ENCODE assay signal across 8 cellular contexts in genomic region chr9:137067860-137068538, GRCh38. TPM values are rescaled to one million over a fixed set of nuclear protein-coding genes. Genes with fewer than 3 reads are reported as not detected.
DNase-seq lines count a peak whose midpoint lies in the region; ATAC-seq, FAIRE-seq and TF ChIP-seq lines count a peak whose summit lies in the region.

No MANE protein-coding gene starts in this region.

- H3K36me3 Mint-ChIP-seq in CD8-positive, alpha-beta T cell: no peaks in the 10 kb centered on the region

- H3K27ac ChIP-seq in CD8-positive, alpha-beta T cell (ENCODE audit: low read depth, low read length): no peak overlapping the region

- H3K27me3 Mint-ChIP-seq in CD8-positive, alpha-beta T cell (ENCODE audit: low read depth): peaks cover 2% of the 10 kb centered on the region

- TF ChIP-seq CTCF in CD8-positive, alpha-beta T cell (IDR thresholded peaks at IDR 0.05): peak; percentile 73
- TF ChIP-seq CTCF in astrocyte of the spinal cord (IDR thresholded peaks at IDR 0.05; ENCODE audit: low read depth, low read length): peak; percentile 93

- no peaks in the 10 kb centered on the region for H3K36me3 ChIP-seq in CD8-positive, alpha-beta T cell (ENCODE audit: insufficient read depth, low read length)

- no peaks in the 10 kb centered on the region for H3K9me3 Mint-ChIP-seq in CD8-positive, alpha-beta T cell

- CTCF ChIA-PET in CD8-positive, alpha-beta T cell (lab: Charles Lee): interaction anchor here (0.5 to 8.9 kb wide), 26 partner anchors 9 to 971 kb away, joined by 3 to 103 read pairs (median 5); partner anchors contain the start of genes LCN12, MAN1B1, NPDC1 and RNF224

- H3K27ac Mint-ChIP-seq in CD8-positive, alpha-beta T cell: peak overlapping the region; percentile 32

- no peaks in the 10 kb centered on the region for H3K27me3 ChIP-seq in CD8-positive, alpha-beta T cell (ENCODE audit: insufficient read depth, low read length)

- in situ Hi-C loops in astrocyte of the spinal cord (cut with HindIII; ENCODE audit: low sequenced_read_pairs): no loop called here

- POLR2A ChIA-PET in CD8-positive, alpha-beta T cell (lab: Charles Lee): interaction anchor here (1.1 to 1.2 kb wide), 2 partner anchors 19 to 28 kb away, joined by 3 read pairs; partner anchors contain the start of gene MAN1B1

- H3K4me3 ChIP-seq in CD8-positive, alpha-beta T cell (ENCODE audit: low read depth, low read length): no peak overlapping the region
- H3K4me3 ChIP-seq in astrocyte of the spinal cord (ENCODE audit: low read depth, low read length): no peak overlapping the region

- intact Hi-C loops in CD8-positive, alpha-beta T cell (cut with DNase I, micrococcal nuclease): loop anchor here (1.0 to 2.0 kb wide), 3 partner anchors 22 to 281 kb away; partner anchors contain the start of gene NPDC1 (in 2 of the 2)

- H3K4me1 Mint-ChIP-seq in CD8-positive, alpha-beta T cell (ENCODE audit: low read depth): peaks cover 17% of the 10 kb centered on the region

- TF ChIP-seq POLR2A in H54 (IDR thresholded peaks at IDR 0.05; ENCODE audit: low read depth, low read length): no peak

- H3K9me3 ChIP-seq in CD8-positive, alpha-beta T cell (ENCODE audit: low read length): no peaks in the 10 kb centered on the region

- peak; percentile 69 for ATAC-seq in CD8-positive, alpha-beta T cell
- no peak for ATAC-seq in GM21786 (IDR thresholded peaks at IDR 0.05; ENCODE audit: unreplicated experiment)

- FAIRE-seq in H54 (lab: Jason Lieb, UNC): peak; percentile 64

- H3K4me1 ChIP-seq in CD8-positive, alpha-beta T cell (ENCODE audit: insufficient read depth, low read length): peaks cover 14% of the 10 kb centered on the region

- DNase-seq in CD8-positive, alpha-beta T cell: peak; percentile 75 to 88 (median 86)
- DNase-seq in H54 (ENCODE audit: insufficient read length, low spot score): peak; percentile 93
- peak; percentile 89 for DNase-seq in NCI-H2171 (lab: John Stamatoyannopoulos, UW)
- peak; percentile 77 for DNase-seq in UCSD-AML1 (lab: John Stamatoyannopoulos, UW; ENCODE audit: unreplicated experiment)
- peak; percentile 66 for DNase-seq in astrocyte of the spinal cord (ENCODE audit: low read depth, low spot score)
- peak in 44 of 51 donors; percentile 11 to 83 (median 60) for DNase-seq in hypothalamus (lab: John Stamatoyannopoulos, UW)
- DNase-seq in stimulated activated CD4-positive, alpha-beta T cell treated with anti-CD3 and anti-CD28 coated beads, Interleukin-15, amount 100 ng/mL, for 1 hour (ENCODE audit: low read depth in 1 of 2, low spot score in 1 of 2): peak; percentile 74

- H3K4me3 Mint-ChIP-seq in CD8-positive, alpha-beta T cell: peak overlapping the region; percentile 47

RNA-seq across cellular contexts. Expression of gene SAPCD2, which starts 2.4 kb away (rescaled TPM):
- total RNA-seq in CD8-positive, alpha-beta T cell: under 1 TPM; 0.38 to 0.47 TPM

RNA-seq across cellular contexts. Expression of gene UAP1L1, which starts 9.3 kb away (rescaled TPM):
- 10 to 100 TPM; 14.1 to 18.7 TPM for total RNA-seq in CD8-positive, alpha-beta T cell

RNA-seq across cellular contexts. Expression of gene ENTPD2, which starts 14.1 kb away (rescaled TPM):
- total RNA-seq in CD8-positive, alpha-beta T cell: not detected

RNA-seq across cellular contexts. Expression of gene MAN1B1, which starts 18.8 kb away (rescaled TPM):
- 10 to 100 TPM; 60.3 to 62.9 TPM for total RNA-seq in CD8-positive, alpha-beta T cell

RNA-seq across cellular contexts. Expression of gene NPDC1, which starts 22.0 kb away (rescaled TPM):
- 10 to 100 TPM; 29.7 to 29.8 TPM for total RNA-seq in CD8-positive, alpha-beta T cell
